9 cellular contexts compared by ENCODE assay signal in the genomic region with DNA sequence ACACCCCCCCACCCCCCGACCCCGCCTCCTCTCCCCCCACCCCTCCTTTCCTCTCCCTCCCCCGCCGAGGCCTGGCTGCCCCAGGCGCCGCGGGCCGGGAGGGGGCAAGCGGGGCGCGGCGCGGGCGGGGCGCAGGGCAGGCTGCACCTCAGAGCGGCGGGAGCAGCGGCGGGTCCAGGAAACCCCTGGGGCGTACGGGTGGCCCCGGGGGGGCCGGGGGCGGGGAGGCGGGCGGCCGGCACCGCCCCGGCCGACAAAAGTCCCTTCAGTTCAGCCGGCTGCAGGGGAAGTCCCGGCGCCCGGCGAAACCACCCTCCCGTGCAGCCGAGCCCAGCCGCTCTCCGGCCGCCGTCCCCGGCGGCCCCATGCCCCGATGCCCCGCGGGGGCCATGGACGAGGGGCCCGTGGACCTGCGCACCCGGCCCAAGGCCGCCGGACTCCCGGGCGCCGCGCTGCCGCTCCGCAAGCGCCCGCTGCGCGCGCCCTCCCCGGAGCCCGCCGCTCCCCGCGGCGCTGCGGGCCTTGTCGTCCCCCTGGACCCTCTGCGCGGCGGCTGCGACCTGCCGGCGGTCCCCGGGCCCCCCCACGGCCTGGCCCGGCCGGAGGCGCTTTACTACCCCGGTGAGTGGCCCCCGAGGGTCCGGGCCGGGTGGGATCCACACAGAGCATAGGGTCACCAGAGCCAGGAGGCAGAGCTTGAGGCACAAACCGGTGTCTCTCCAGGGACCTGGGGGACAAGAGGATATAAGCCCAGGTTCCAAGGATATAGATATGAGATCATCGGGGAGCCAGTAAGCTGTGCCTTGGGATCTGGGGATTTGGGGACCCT. TPM values are rescaled to one million over a fixed set of nuclear protein-coding genes. Genes with fewer than 3 reads are reported as not detected.
DNase-seq lines count a peak whose midpoint lies in the region; ATAC-seq, FAIRE-seq and TF ChIP-seq lines count a peak whose summit lies in the region.
"Had no signal": no experiment of that assay in that cellular context is flagged by ENCODE, and none has a peak within 500 bp of the region (broad histone marks: within the 10 kb centered on the region; RNA-seq: fewer than 3 reads in every experiment).

Gene BCL3 (plus strand): TSS at position 283 of the 829 bp plus-strand sequence. CDS start 83 bp downstream, at position 366.

- H3K4me1 ChIP-seq in GM23338 (ENCODE audit: insufficient read depth) = peaks cover 7% of the 10 kb centered on the region; the same call in 1 of the 2 replicates
- peaks cover 55% of the 10 kb centered on the region for H3K4me1 ChIP-seq in OCI-LY7 (ENCODE audit: insufficient read depth, low read length, poor library complexity, severe bottlenecking)
- peaks cover 65% of the 10 kb centered on the region for H3K4me1 ChIP-seq in upper lobe of right lung

- CTCF ChIA-PET in OCI-LY7 (lab: Charles Lee; ENCODE audit: unreplicated experiment) = no interaction called here

- H3K27me3 Mint-ChIP-seq in GM23338 (ENCODE audit: insufficient read depth, low read depth, poor library complexity) = peaks cover 64% of the 10 kb centered on the region
- no peaks in the 10 kb centered on the region for H3K27me3 Mint-ChIP-seq in activated T-helper 17 cell treated with anti-CD3 and anti-CD28 coated beads, Interleukin-2, amount 50 U/mL, for 72 hours

- no peaks in the 10 kb centered on the region; the same call in 1 of the 3 replicates for H3K9me3 Mint-ChIP-seq in GM23338
- H3K9me3 Mint-ChIP-seq in activated T-helper 17 cell treated with anti-CD3 and anti-CD28 coated beads, Interleukin-2, amount 50 U/mL, for 72 hours = no peaks in the 10 kb centered on the region

- peak within 1 kb of the TSS; percentile 86 for H3K4me3 ChIP-seq in GM23338
- peak within 1 kb of the TSS; percentile 84 for H3K4me3 ChIP-seq in OCI-LY7 (ENCODE audit: low read depth, low read length, poor library complexity, severe bottlenecking)
- peak within 1 kb of the TSS; percentile 75 for H3K4me3 ChIP-seq in upper lobe of right lung

- H3K36me3 ChIP-seq in GM23338 (ENCODE audit: insufficient read depth) (no peaks in the 10 kb centered on the region), OCI-LY7 (ENCODE audit: insufficient read depth, low read length) (peaks cover 28% of the 10 kb centered on the region; the same call in 1 of the 2 replicates), upper lobe of right lung (peaks cover 20% of the 10 kb centered on the region)

- TF ChIP-seq CTCF in GM23338 (conservative IDR thresholded peaks at IDR 0.05; ENCODE audit: low read depth in 2 of 2) (no peak), OCI-LY7 (conservative IDR thresholded peaks at IDR 0.05; ENCODE audit: low read length) (no peak), omental fat pad (IDR thresholded peaks at IDR 0.05) (no peak), upper lobe of right lung (IDR thresholded peaks at IDR 0.05) (no peak)

- H3K9me2 ChIP-seq in GM23338 (ENCODE audit: insufficient read depth) (no peaks in the 10 kb centered on the region), OCI-LY7 (ENCODE audit: insufficient read depth, low read length) (no peaks in the 10 kb centered on the region)

- H3K4me3 Mint-ChIP-seq in GM23338 = peak within 1 kb of the TSS; percentile 82
- H3K4me3 Mint-ChIP-seq in activated T-helper 17 cell treated with anti-CD3 and anti-CD28 coated beads, Interleukin-2, amount 50 U/mL, for 72 hours = peak within 1 kb of the TSS; percentile 99

- peaks cover 9% of the 10 kb centered on the region for H3F3A ChIP-seq in GM23338 (replicated peaks; ENCODE audit: low read depth)

- H3K27ac ChIP-seq in GM23338 (ENCODE audit: low read depth) (no peak within 1 kb of the TSS), OCI-LY7 (ENCODE audit: low read depth, low read length, poor library complexity, severe bottlenecking) (peak within 1 kb of the TSS; percentile 95), upper lobe of right lung (peak within 1 kb of the TSS; percentile 93)

- ATAC-seq in GM23338 = peak; percentile 4; the same call in 2 of the 3 replicates
- ATAC-seq in activated T-helper 17 cell treated with anti-CD3 and anti-CD28 coated beads, Interleukin-2, amount 50 U/mL, for 72 hours (replicated peaks) = peak; percentile 45
- peak; percentile 42 for ATAC-seq in omental fat pad (ENCODE audit: low FRiP score)
- ATAC-seq in upper lobe of right lung = peak; percentile 67
- no peak for ATAC-seq in GM19467 (IDR thresholded peaks at IDR 0.05; ENCODE audit: unreplicated experiment)

- H3K4me2 ChIP-seq in GM23338 (peak within 1 kb of the TSS; percentile 94), OCI-LY7 (ENCODE audit: low read length) (peak within 1 kb of the TSS; percentile 79)

- intact Hi-C loops in OCI-LY7 (cut with micrococcal nuclease; ENCODE audit: unreplicated experiment) (no loop called here), upper lobe of right lung (cut with DNase I) (no loop called here)

- no peak within 1 kb of the TSS for H3K27ac Mint-ChIP-seq in GM23338
- peak within 1 kb of the TSS; percentile 91 for H3K27ac Mint-ChIP-seq in activated T-helper 17 cell treated with anti-CD3 and anti-CD28 coated beads, Interleukin-2, amount 50 U/mL, for 72 hours

- POLR2A ChIA-PET in OCI-LY7 (lab: Charles Lee) = no interaction called here

- BruUV-seq in OCI-LY7 (replicated peaks; lab: Mats Ljungman, UMichigan) = no TSS peak

- in situ Hi-C loops in Caki2 (cut with HindIII; ENCODE audit: low pct_unique_long_range_greater_than_20kb, low sequenced_read_pairs) = no loop called here

- no peaks in the 10 kb centered on the region for H3K9me3 ChIP-seq in OCI-LY7 (ENCODE audit: low read length)
- no peaks in the 10 kb centered on the region for H3K9me3 ChIP-seq in upper lobe of right lung

- H3K36me3 Mint-ChIP-seq in GM23338 (ENCODE audit: low read depth) = peaks cover 4% of the 10 kb centered on the region; the same call in 1 of the 3 replicates
- H3K36me3 Mint-ChIP-seq in activated T-helper 17 cell treated with anti-CD3 and anti-CD28 coated beads, Interleukin-2, amount 50 U/mL, for 72 hours (ENCODE audit: low read depth) = peaks cover 55% of the 10 kb centered on the region

- H3K4me1 Mint-ChIP-seq in GM23338 = peaks cover 9% of the 10 kb centered on the region; the same call in 2 of the 3 replicates
- peaks cover 27% of the 10 kb centered on the region for H3K4me1 Mint-ChIP-seq in activated T-helper 17 cell treated with anti-CD3 and anti-CD28 coated beads, Interleukin-2, amount 50 U/mL, for 72 hours

- H2AFZ ChIP-seq in GM23338 = peak within 1 kb of the TSS; percentile 99
- peak within 1 kb of the TSS; percentile 69; the same call in 1 of the 2 replicates for H2AFZ ChIP-seq in OCI-LY7 (ENCODE audit: low read length)

- H3K79me2 ChIP-seq in GM23338 (replicated peaks; ENCODE audit: insufficient read depth) = no peaks in the 10 kb centered on the region
- peaks cover 27% of the 10 kb centered on the region for H3K79me2 ChIP-seq in OCI-LY7 (ENCODE audit: insufficient read depth, low read depth, low read length)

- DNase-seq in Caki2 (ENCODE audit: low read depth) (peak; percentile 56), GM23338 (ENCODE audit: low spot score) (peak; percentile 25), OCI-LY7 (ENCODE audit: low spot score) (peak; percentile 82), frontal cortex (ENCODE audit: low spot score in 2 of 2) (peak; percentile 72 to 77), omental fat pad (ENCODE audit: low spot score) (no peak), upper lobe of right lung (peak; percentile 91)

- peaks cover 85% of the 10 kb centered on the region for H3K27me3 ChIP-seq in GM23338 (ENCODE audit: insufficient read depth)
- no peaks in the 10 kb centered on the region for H3K27me3 ChIP-seq in upper lobe of right lung

- FAIRE-seq in frontal cortex (lab: Jason Lieb, UNC) = no peak
- FAIRE-seq: TTC549 had no signal

- H4K20me1 ChIP-seq in GM23338 (replicated peaks; ENCODE audit: insufficient read depth) = no peaks in the 10 kb centered on the region
- no peaks in the 10 kb centered on the region for H4K20me1 ChIP-seq in OCI-LY7 (ENCODE audit: insufficient read depth, low read length)

TF ChIP-seq in GM23338, 12 proteins besides CTCF, POLR2A, EP300 and RAD21:
- no peak for TF ChIP-seq ZNF114 (CRISPR knock-in tag; IDR thresholded peaks at IDR 0.05)
- peak; percentile 66 for TF ChIP-seq EZH2 (IDR thresholded peaks at IDR 0.05; ENCODE audit: low read depth, unreplicated experiment)

RNA-seq across cellular contexts. Expression of gene BCL3, which starts in this region (rescaled TPM):
- 0.95 and 4.2 TPM in 2 replicates for total RNA-seq in Caki2 (2014; rRNA removed; shearing (Covaris generic); ENCODE audit: low replicate concordance)
- total RNA-seq in GM23338 (2014; rRNA removed; shearing (Covaris generic)) = 0.62 and 1.4 TPM in 2 replicates
- 3.3 and 4.1 TPM in 2 replicates for polyA plus RNA-seq in GM23338 (2016; fragmentation: Nextera tagmentation; extraction: Ambion mirVana)
- total RNA-seq in OCI-LY7 (2014; rRNA removed; shearing (Covaris generic)) = 5.8 and 10.2 TPM in 2 replicates
- total RNA-seq in OCI-LY7 (2022) (18.6 and 22.9 TPM in 2 replicates), frontal cortex (0.41 TPM), omental fat pad (100 to 1,000 TPM in 1 of 4 donors, 10 to 100 TPM in 3; 12.2 to 113 (median 46.2) TPM), upper lobe of right lung (87.4 TPM)
- total RNA-seq in activated T-helper 17 cell treated with anti-CD3 and anti-CD28 coated beads, Interleukin-2, amount 50 U/mL, for 72 hours = 10 to 100 TPM; 79.0 to 86.3 TPM

Comparison
In these comparisons a context has a peak if more than half of its experiments do, and no peak if none do; other contexts are left out.
1. Peak in DNase-seq in frontal cortex; RNA of the gene not detected or under 1 TPM.